In genomic region chr15:82183121-82184031, GRCh38 we compare ENCODE assay signal across 15 cellular contexts.
DNase-seq lines count a peak whose midpoint lies in the region; TF ChIP-seq lines count a peak whose summit lies in the region.
"Had no signal": no experiment of that assay in that cellular context is flagged by ENCODE, and none has a peak within 500 bp of the region (broad histone marks: within the 10 kb centered on the region; RNA-seq: fewer than 3 reads in every experiment).

No MANE protein-coding gene starts in this region.

- H2BK12ac ChIP-seq in mesenchymal stem cell (ENCODE audit: low read length in 2 of 2): no peak overlapping the region

- H3K18ac ChIP-seq in mesenchymal stem cell (ENCODE audit: low read depth in 1 of 2, low read length in 2 of 2): no peak overlapping the region

- H3K27me3 Mint-ChIP-seq in type B pancreatic cell: no peaks in the 10 kb centered on the region
- H3K27me3 Mint-ChIP-seq: stimulated activated naive CD8-positive, alpha-beta T cell treated with anti-CD3 and anti-CD28 coated beads, Interleukin-15, amount 100 ng/mL, for 72 hours had no signal

- H3K27ac ChIP-seq in mesenchymal stem cell (ENCODE audit: low read length, poor library complexity, severe bottlenecking): no peak overlapping the region
- no peak overlapping the region for H3K27ac ChIP-seq in effector memory CD4-positive, alpha-beta T cell (ENCODE audit: insufficient read depth, low read length, poor library complexity, severe bottlenecking)
- H3K27ac ChIP-seq: esophagus squamous epithelium, SJSA1 had no signal

- no peaks in the 10 kb centered on the region for H3K9me3 ChIP-seq in mesenchymal stem cell (ENCODE audit: control insufficient read depth, low read length)
- H3K9me3 ChIP-seq in effector memory CD4-positive, alpha-beta T cell (ENCODE audit: control insufficient read depth, low read length): no peaks in the 10 kb centered on the region
- H3K9me3 ChIP-seq: esophagus squamous epithelium, SJSA1 had no signal

- no peak overlapping the region for H2AK5ac ChIP-seq in mesenchymal stem cell (ENCODE audit: low read length, severe bottlenecking)

- H3K9me3 Mint-ChIP-seq in type B pancreatic cell: no peaks in the 10 kb centered on the region
- H3K9me3 Mint-ChIP-seq: stimulated activated naive CD8-positive, alpha-beta T cell treated with anti-CD3 and anti-CD28 coated beads, Interleukin-15, amount 100 ng/mL, for 72 hours had no signal

- no peaks in the 10 kb centered on the region for H3K36me3 ChIP-seq in mesenchymal stem cell (ENCODE audit: control insufficient read depth in 1 of 2, insufficient read depth in 2 of 2, low read depth in 1 of 2, low read length in 2 of 2)
- H3K36me3 ChIP-seq in effector memory CD4-positive, alpha-beta T cell (ENCODE audit: control insufficient read depth, insufficient read depth, low read length): peaks cover 4% of the 10 kb centered on the region
- H3K36me3 ChIP-seq: SJSA1 had no signal

- no peak overlapping the region for H3K14ac ChIP-seq in mesenchymal stem cell (ENCODE audit: low read length in 2 of 2)

- H3K36me3 Mint-ChIP-seq in type B pancreatic cell: peaks cover 3% of the 10 kb centered on the region

- peak overlapping the region; percentile 47 for H3K27ac Mint-ChIP-seq in type B pancreatic cell

- no peak overlapping the region for H2BK120ac ChIP-seq in mesenchymal stem cell (ENCODE audit: low read depth, low read length)

- no peak overlapping the region for H3K4me3 ChIP-seq in mesenchymal stem cell (ENCODE audit: insufficient read depth in 1 of 2, low read depth in 1 of 2, low read length in 2 of 2)
- no peak overlapping the region for H3K4me3 ChIP-seq in effector memory CD4-positive, alpha-beta T cell (ENCODE audit: insufficient read depth, low read depth, low read length, poor library complexity, severe bottlenecking)
- H3K4me3 ChIP-seq: esophagus squamous epithelium, SJSA1 had no signal

- H3K4me1 Mint-ChIP-seq in type B pancreatic cell (ENCODE audit: unreplicated experiment): peaks cover 16% of the 10 kb centered on the region
- H3K4me1 Mint-ChIP-seq: stimulated activated naive CD8-positive, alpha-beta T cell treated with anti-CD3 and anti-CD28 coated beads, Interleukin-15, amount 100 ng/mL, for 72 hours had no signal

- in situ Hi-C loops in SK-MEL-5 (cut with HindIII; ENCODE audit: low pct_unique_long_range_greater_than_20kb, low sequenced_read_pairs): no loop called here

- no peaks in the 10 kb centered on the region for H3K27me3 ChIP-seq in mesenchymal stem cell (ENCODE audit: control insufficient read depth in 1 of 2, insufficient read depth in 1 of 2, low read length in 2 of 2)
- no peaks in the 10 kb centered on the region for H3K27me3 ChIP-seq in effector memory CD4-positive, alpha-beta T cell (replicated peaks; ENCODE audit: control insufficient read depth, insufficient read depth, low read length, poor library complexity, severe bottlenecking)
- H3K27me3 ChIP-seq: esophagus squamous epithelium, SJSA1 had no signal

- no peak overlapping the region for H3K23ac ChIP-seq in mesenchymal stem cell (ENCODE audit: low read length in 2 of 2)

- no peak overlapping the region for H4K91ac ChIP-seq in mesenchymal stem cell (ENCODE audit: low read length)

- no peak overlapping the region for H2BK15ac ChIP-seq in mesenchymal stem cell (ENCODE audit: low read depth, poor library complexity, severe bottlenecking)

- no peak overlapping the region for H3K4ac ChIP-seq in mesenchymal stem cell (ENCODE audit: low read depth in 1 of 2, low read length in 2 of 2)

- WGBS in mesenchymal stem cell: 89% methylated on average over 1 of the region's 2 CpGs

- H3K9ac ChIP-seq in mesenchymal stem cell (ENCODE audit: low read length): peak overlapping the region; percentile 9

- peaks cover 4% of the 10 kb centered on the region for H3K79me1 ChIP-seq in mesenchymal stem cell (replicated peaks; ENCODE audit: low read length, poor library complexity, severe bottlenecking)

- no peak overlapping the region for H2AFZ ChIP-seq in mesenchymal stem cell (ENCODE audit: low read depth, low read length)

- no peak overlapping the region for H3K4me3 Mint-ChIP-seq in type B pancreatic cell
- H3K4me3 Mint-ChIP-seq: stimulated activated naive CD8-positive, alpha-beta T cell treated with anti-CD3 and anti-CD28 coated beads, Interleukin-15, amount 100 ng/mL, for 72 hours had no signal

- H3K4me2 ChIP-seq in mesenchymal stem cell (ENCODE audit: low read length, poor library complexity, severe bottlenecking): no peak overlapping the region

- no peak overlapping the region for H2BK5ac ChIP-seq in mesenchymal stem cell (ENCODE audit: low read depth, low read length, poor library complexity, severe bottlenecking)

- peaks cover under 1% of the 10 kb centered on the region for H3K4me1 ChIP-seq in mesenchymal stem cell (ENCODE audit: control insufficient read depth, insufficient read depth, low read depth, low read length)
- H3K4me1 ChIP-seq in effector memory CD4-positive, alpha-beta T cell (ENCODE audit: control insufficient read depth, insufficient read depth, low read length, poor library complexity, severe bottlenecking): no peaks in the 10 kb centered on the region

- TF ChIP-seq CTCF in type B pancreatic cell (conservative IDR thresholded peaks at IDR 0.05): no peak

- no peak overlapping the region for H4K8ac ChIP-seq in mesenchymal stem cell (ENCODE audit: low read length)

- DNase-seq in SK-MEL-5 (ENCODE audit: low read depth, low spot score) (peak; percentile 30), fibroblast of gingiva (ENCODE audit: low read depth) (peak; percentile 88), mesenchymal stem cell (no peak), type B pancreatic cell (ENCODE audit: extremely low spot score, unreplicated experiment) (no peak), DMS53 (lab: John Stamatoyannopoulos, UW) (no peak), NCI-H1930 (lab: John Stamatoyannopoulos, UW) (no peak)
- no peak for DNase-seq in effector memory CD4-positive, alpha-beta T cell
- DNase-seq: activated CD4-positive, CD25-positive, alpha-beta regulatory T cell; activated T-cell treated with anti-CD3 and anti-CD28 coated beads for 4 hours; esophagus squamous epithelium; NCI-H1048; NCI-H774; stimulated activated CD4-positive, alpha-beta T cell treated with anti-CD3 and anti-CD28 coated beads, Interleukin-4, amount 100 ng/mL, for 24 hours; stimulated activated naive CD8-positive, alpha-beta T cell treated with anti-CD3 and anti-CD28 coated beads, Interleukin-15, amount 100 ng/mL, for 72 hours had no signal

Comparison
In these comparisons a context has a peak if more than half of its experiments do, and no peak if none do; other contexts are left out.
1. DNase-seq: peak in SK-MEL-5 (single experiment) and fibroblast of gingiva (single experiment); none in mesenchymal stem cell (single experiment), type B pancreatic cell (single experiment), DMS53 (single experiment), effector memory CD4-positive, alpha-beta T cell (0 of 3) and NCI-H1930 (0 of 2).